In the genomic region with DNA sequence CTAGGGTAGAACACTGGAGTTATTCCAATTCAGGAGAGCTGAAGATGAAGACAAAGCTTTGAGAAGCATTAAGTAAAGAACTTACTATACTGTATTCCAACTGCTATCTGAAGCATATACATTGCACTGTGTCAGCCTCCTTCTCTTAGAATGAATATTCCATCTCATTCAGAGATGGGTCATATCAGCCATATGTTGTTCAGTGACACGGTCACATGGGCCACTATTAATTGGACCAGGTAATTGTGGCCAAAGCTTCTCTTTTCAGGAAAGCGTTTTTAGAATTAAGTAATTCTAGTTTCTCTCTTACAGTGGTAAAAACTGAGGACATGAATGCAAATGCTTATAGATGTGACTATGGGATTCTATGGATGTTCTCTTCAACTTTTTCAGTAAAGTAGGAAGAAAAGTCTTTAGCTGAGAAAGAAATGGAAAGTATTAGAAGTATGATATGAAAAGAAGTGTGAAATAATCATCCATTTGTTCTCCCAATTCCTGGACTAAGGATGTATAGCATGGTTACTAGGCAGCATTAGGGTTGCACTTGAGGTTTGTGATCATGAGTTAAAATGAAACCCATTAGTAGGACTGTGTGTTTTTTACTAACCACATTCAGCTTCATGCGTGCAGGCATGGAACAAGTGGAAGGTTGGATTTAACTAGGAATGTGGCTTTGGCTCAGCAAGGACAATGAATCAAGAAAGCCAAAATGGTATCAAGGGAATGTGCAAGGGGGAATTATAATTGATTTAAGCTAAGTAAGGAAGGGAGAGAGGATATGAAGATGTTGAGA, we compare ENCODE assay signal across 17 cellular contexts. TPM values are rescaled to one million over a fixed set of nuclear protein-coding genes. Genes with fewer than 3 reads are reported as not detected.
DNase-seq lines count a peak whose midpoint lies in the region; ATAC-seq, FAIRE-seq and TF ChIP-seq lines count a peak whose summit lies in the region.
"Had no signal": no experiment of that assay in that cellular context is flagged by ENCODE, and none has a peak within 500 bp of the region (broad histone marks: within the 10 kb centered on the region; RNA-seq: fewer than 3 reads in every experiment).

No MANE protein-coding gene starts in this region.

- no peaks in the 10 kb centered on the region for H3K27me3 ChIP-seq in endodermal cell (ENCODE audit: control insufficient read depth, insufficient read depth, low read length, poor library complexity, severe bottlenecking)
- H3K27me3 ChIP-seq: esophagus squamous epithelium, left lung had no signal

- no peak overlapping the region for H3K9ac ChIP-seq in endodermal cell (ENCODE audit: extremely low read depth, low read length, poor library complexity, severe bottlenecking)

- no peak overlapping the region for H3K27ac ChIP-seq in endodermal cell (ENCODE audit: low read depth, low read length)
- H3K27ac ChIP-seq: esophagus squamous epithelium, left lung had no signal

- no peaks in the 10 kb centered on the region for H3K27me3 Mint-ChIP-seq in endodermal cell (ENCODE audit: insufficient read depth)

- ATAC-seq in GM19467 (IDR thresholded peaks at IDR 0.05; ENCODE audit: unreplicated experiment) (peak; percentile 76), HG02840 (IDR thresholded peaks at IDR 0.05; ENCODE audit: low FRiP score, unreplicated experiment) (peak; percentile 77), HG03460 (IDR thresholded peaks at IDR 0.05; ENCODE audit: unreplicated experiment) (peak; percentile 87)
- ATAC-seq: HepG2, left lung, SK-N-SH treated with all-trans-retinoic acid at 6 μM for 48 hours had no signal

- peaks cover 43% of the 10 kb centered on the region for H3K9me3 Mint-ChIP-seq in endodermal cell

- H3K9me3 ChIP-seq in endodermal cell (ENCODE audit: control insufficient read depth, low read length), result peaks cover 29% of the 10 kb centered on the region

- TF ChIP-seq CTCF in endodermal cell (conservative IDR thresholded peaks at IDR 0.05), result no peak

- DNase-seq in GM18507 (ENCODE audit: extremely low spot score, insufficient read length, low read depth) (no peak), KG1 (lab: John Stamatoyannopoulos, UW) (no peak), NCI-H526 (lab: John Stamatoyannopoulos, UW) (no peak), endodermal cell (no peak), anterior cingulate cortex (lab: John Stamatoyannopoulos, UW) (no peak)
- DNase-seq: activated gamma-delta T cell treated with Interleukin-2 at 50 U/mL for 16 hours, esophagus squamous epithelium, hypothalamus, left lung, naive B cell, NCI-H2227 treated with DMSO at 0.1 percent for 48 hours had no signal

- H3K36me3 Mint-ChIP-seq in endodermal cell (ENCODE audit: low read depth), result peaks cover 11% of the 10 kb centered on the region

- H3K36me3 ChIP-seq in endodermal cell (ENCODE audit: control insufficient read depth, insufficient read depth, low read length), result no peaks in the 10 kb centered on the region
- H3K36me3 ChIP-seq: esophagus squamous epithelium, left lung had no signal

- peaks cover 3% of the 10 kb centered on the region for H3K4me1 Mint-ChIP-seq in endodermal cell
- H3K4me1 Mint-ChIP-seq: naive B cell had no signal

- peak; percentile 56 for FAIRE-seq in GM18507 (lab: Jason Lieb, UNC)
- FAIRE-seq: G401.6, HepG2 had no signal

- 92 to 96% methylated on average over 3 of the region's 3 CpGs for WGBS in endodermal cell (ENCODE audit: insufficient coverage in 1 of 2, insufficient read length in 1 of 2), 2 experiments

- H3K4me3 Mint-ChIP-seq in endodermal cell, result no peak overlapping the region

- H3K27ac Mint-ChIP-seq in endodermal cell, result no peak overlapping the region
- H3K27ac Mint-ChIP-seq: naive B cell had no signal

- no peak overlapping the region for H3K4me3 ChIP-seq in endodermal cell (ENCODE audit: low read length)
- H3K4me3 ChIP-seq: esophagus squamous epithelium, left lung had no signal

- H3K4me1 ChIP-seq in endodermal cell (ENCODE audit: control insufficient read depth, insufficient read depth, low read length), result no peaks in the 10 kb centered on the region
- H3K4me1 ChIP-seq: esophagus squamous epithelium, left lung had no signal

RNA-seq across cellular contexts. Expression of a gene that starts 40.9 kb away (rescaled TPM):
- 10 to 100 TPM; 50.7 to 65.1 TPM for total RNA-seq in endodermal cell
- polyA plus RNA-seq in endodermal cell (2013, experiment 1 of 2), result 59.4 TPM
- 61.6 TPM for polyA plus RNA-seq in endodermal cell (2013, experiment 2 of 2)
